Comparison of ENCODE assay signal across 8 cellular contexts in the genomic region with DNA sequence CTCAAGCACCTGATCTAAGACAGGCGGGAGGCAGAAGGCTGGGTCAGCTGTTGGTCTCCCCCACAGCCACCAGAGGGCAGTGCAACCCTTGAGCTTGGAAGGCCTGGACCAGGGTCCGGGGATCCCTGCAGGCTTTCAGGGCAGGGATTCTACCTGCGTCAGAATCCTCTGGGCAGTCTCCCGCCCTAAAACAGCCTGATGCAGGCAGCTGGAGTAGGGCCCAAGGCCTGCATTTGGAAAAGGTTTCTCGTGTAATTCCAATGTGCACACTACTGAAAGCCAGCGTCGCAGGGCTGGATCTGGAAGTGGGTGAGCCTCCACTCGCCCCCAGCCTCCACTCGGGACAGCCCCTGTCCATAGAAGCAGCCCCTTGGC. TPM values are rescaled to one million over a fixed set of nuclear protein-coding genes. Genes with fewer than 3 reads are reported as not detected.
A peak's percentile ranks its signal among the peaks of the same experiment; 100 is the strongest.
DNase-seq lines count a peak whose midpoint lies in the region; ATAC-seq, FAIRE-seq and TF ChIP-seq lines count a peak whose summit lies in the region.

No MANE protein-coding gene starts in this region.

- no peaks in the 10 kb centered on the region for H3K27me3 ChIP-seq in astrocyte (ENCODE audit: insufficient read depth, low read length)

- no peak overlapping the region for H3K4me2 ChIP-seq in astrocyte (ENCODE audit: low read length)

- ATAC-seq in GM18867 (IDR thresholded peaks at IDR 0.05; ENCODE audit: unreplicated experiment) (peak; percentile 64), HG03460 (IDR thresholded peaks at IDR 0.05; ENCODE audit: unreplicated experiment) (no peak)

- no peaks in the 10 kb centered on the region for H3K9me3 ChIP-seq in astrocyte (ENCODE audit: insufficient read depth, low read depth, low read length)

- H3K4me1 ChIP-seq in astrocyte (ENCODE audit: insufficient read depth, low read length), result no peaks in the 10 kb centered on the region

- H3K9ac ChIP-seq in astrocyte (ENCODE audit: low read length), result no peak overlapping the region

- no peak overlapping the region for H3K4me3 ChIP-seq in astrocyte (ENCODE audit: insufficient read depth, low read depth, low read length)

- no peaks in the 10 kb centered on the region for H3K9me3 Mint-ChIP-seq in T-helper 2 cell treated with Interferon-gamma antibody and Interleukin-4, amounts not matched to agents 5 μg/mL and 100 μg/mL, for 36 hours
- peaks cover 2% of the 10 kb centered on the region for H3K9me3 Mint-ChIP-seq in astrocyte (ENCODE audit: unreplicated experiment)

- H3K4me3 Mint-ChIP-seq in T-helper 2 cell treated with Interferon-gamma antibody and Interleukin-4, amounts not matched to agents 5 μg/mL and 100 μg/mL, for 36 hours, result no peak overlapping the region
- H3K4me3 Mint-ChIP-seq in astrocyte (ENCODE audit: unreplicated experiment), result no peak overlapping the region

- no peaks in the 10 kb centered on the region for H3K27me3 Mint-ChIP-seq in T-helper 2 cell treated with Interferon-gamma antibody and Interleukin-4, amounts not matched to agents 5 μg/mL and 100 μg/mL, for 36 hours (ENCODE audit: low read depth)
- peaks cover 3% of the 10 kb centered on the region for H3K27me3 Mint-ChIP-seq in astrocyte (ENCODE audit: low read depth, unreplicated experiment)

- no peaks in the 10 kb centered on the region for H3K79me2 ChIP-seq in astrocyte (ENCODE audit: insufficient read depth, low read length)

- H3K36me3 Mint-ChIP-seq in T-helper 2 cell treated with Interferon-gamma antibody and Interleukin-4, amounts not matched to agents 5 μg/mL and 100 μg/mL, for 36 hours (ENCODE audit: low read depth), result peaks cover 10% of the 10 kb centered on the region
- H3K36me3 Mint-ChIP-seq in astrocyte (ENCODE audit: low read depth, unreplicated experiment), result peaks cover 7% of the 10 kb centered on the region

- no peak overlapping the region for H2AFZ ChIP-seq in astrocyte (ENCODE audit: low read depth, low read length)

- no peak for FAIRE-seq in astrocyte (lab: Jason Lieb, UNC)

- in situ Hi-C loops in ACHN (cut with HindIII; ENCODE audit: low pct_ligation_motif_present, low pct_unique_long_range_greater_than_20kb, low sequenced_read_pairs), result no loop called here

- TF ChIP-seq CTCF in astrocyte (IDR thresholded peaks at IDR 0.05; ENCODE audit: insufficient read depth, low read depth, low read length), result peak; percentile 53

- no peaks in the 10 kb centered on the region for H3K4me1 Mint-ChIP-seq in T-helper 2 cell treated with Interferon-gamma antibody and Interleukin-4, amounts not matched to agents 5 μg/mL and 100 μg/mL, for 36 hours (ENCODE audit: low read depth)
- no peaks in the 10 kb centered on the region for H3K4me1 Mint-ChIP-seq in astrocyte (ENCODE audit: low read depth, unreplicated experiment)

- H3K27ac ChIP-seq in astrocyte (ENCODE audit: low read depth, low read length), result no peak overlapping the region

- no peaks in the 10 kb centered on the region for H3K36me3 ChIP-seq in astrocyte (ENCODE audit: insufficient read depth, low read length)

- no peak overlapping the region for H3K27ac Mint-ChIP-seq in T-helper 2 cell treated with Interferon-gamma antibody and Interleukin-4, amounts not matched to agents 5 μg/mL and 100 μg/mL, for 36 hours
- no peak overlapping the region for H3K27ac Mint-ChIP-seq in astrocyte (ENCODE audit: unreplicated experiment)

- peak; percentile 62 for DNase-seq in ACHN
- peak; percentile 44 for DNase-seq in NCI-H1048 (lab: John Stamatoyannopoulos, UW)
- DNase-seq in T-helper 2 cell treated with Interferon-gamma antibody and Interleukin-4, amounts not matched to agents 5 μg/mL and 100 μg/mL, for 36 hours (ENCODE audit: low spot score), result peak; percentile 46
- peak; percentile 39 for DNase-seq in astrocyte (ENCODE audit: low read depth)
- peak in 43 of 51 donors; percentile 11 to 79 (median 40) for DNase-seq in hypothalamus (lab: John Stamatoyannopoulos, UW)
- peak; percentile 70 for DNase-seq in stimulated activated CD4-positive, alpha-beta T cell treated with anti-CD3 and anti-CD28 coated beads, Interleukin-12 subunit alpha, Interleukin-12 subunit beta, amount 100 ng/mL, for 4 hours

- peaks cover 35% of the 10 kb centered on the region for H4K20me1 ChIP-seq in astrocyte (ENCODE audit: insufficient read depth, low read length)

RNA-seq across cellular contexts. Expression of gene BID, which starts 31.8 kb away (rescaled TPM):
- total RNA-seq in astrocyte, result 30.5 and 35.1 TPM in 2 replicates
